Comparison of ENCODE assay signal across 8 cellular contexts in the genomic region with DNA sequence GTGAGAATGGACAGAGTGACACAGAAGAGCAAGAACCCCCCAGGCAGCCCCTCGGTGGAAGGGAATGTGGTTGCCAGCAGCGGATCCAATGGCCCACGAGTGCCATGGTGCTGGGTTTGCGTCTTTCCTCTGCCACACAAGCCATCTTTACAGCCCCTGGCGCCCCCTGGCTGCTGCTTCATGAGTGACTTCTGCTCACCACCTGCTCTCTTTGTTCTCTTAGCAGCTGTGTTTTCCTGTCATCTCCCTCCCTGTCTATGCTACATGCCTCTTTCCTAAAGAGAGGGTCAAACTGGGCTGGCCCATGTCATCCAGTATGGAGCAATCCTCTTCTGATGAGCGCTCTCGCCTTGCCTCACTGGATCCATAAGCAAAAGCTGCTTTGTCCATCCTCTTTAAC.
DNase-seq lines count a peak whose midpoint lies in the region; ATAC-seq and TF ChIP-seq lines count a peak whose summit lies in the region.

No MANE protein-coding gene starts in this region.

- no peak overlapping the region for H3K4me3 ChIP-seq in BE2C (ENCODE audit: low read depth, low read length)

- peaks cover 35% of the 10 kb centered on the region for H3K27me3 Mint-ChIP-seq in chondrocyte (ENCODE audit: low read depth)

- H3K27me3 ChIP-seq in BE2C, result no peaks in the 10 kb centered on the region

- H3K4me1 ChIP-seq in BE2C, result no peaks in the 10 kb centered on the region

- no peaks in the 10 kb centered on the region for H3K36me3 Mint-ChIP-seq in chondrocyte (ENCODE audit: low read depth)

- no peak overlapping the region for H3K4me3 Mint-ChIP-seq in chondrocyte (ENCODE audit: unreplicated experiment)

- no peaks in the 10 kb centered on the region for H3K9me3 ChIP-seq in BE2C

- DNase-seq in BE2C (peak; percentile 45), NCI-H69 (lab: John Stamatoyannopoulos, UW) (peak; percentile 83), chondrocyte (ENCODE audit: low spot score) (no peak), myocyte (ENCODE audit: low read depth) (peak; percentile 72)

- no peaks in the 10 kb centered on the region for H3K4me1 Mint-ChIP-seq in chondrocyte (ENCODE audit: low read depth)

- no peak overlapping the region for H3K27ac Mint-ChIP-seq in chondrocyte (ENCODE audit: unreplicated experiment)

- no peaks in the 10 kb centered on the region for H3K36me3 ChIP-seq in BE2C

- TF ChIP-seq CTCF in BE2C (IDR thresholded peaks at IDR 0.05; ENCODE audit: low read depth, low read length) (peak; percentile 55), chondrocyte (IDR thresholded peaks at IDR 0.05) (peak; percentile 77)

- no peaks in the 10 kb centered on the region for H3K9me3 Mint-ChIP-seq in chondrocyte (ENCODE audit: low read depth)

- ATAC-seq in GM18868 (IDR thresholded peaks at IDR 0.05; ENCODE audit: unreplicated experiment) (peak; percentile 62), GM21529 (IDR thresholded peaks at IDR 0.05; ENCODE audit: unreplicated experiment) (no peak), GM18519 (IDR thresholded peaks at IDR 0.05; ENCODE audit: low FRiP score, unreplicated experiment) (no peak), GM21737 (IDR thresholded peaks at IDR 0.05; ENCODE audit: unreplicated experiment) (no peak)
